Comparison of ENCODE assay signal across 7 cellular contexts in genomic region chr7:113085781-113086390, GRCh38. TPM values are rescaled to one million over a fixed set of nuclear protein-coding genes. Genes with fewer than 3 reads are reported as not detected.
DNase-seq lines count a peak whose midpoint lies in the region; ATAC-seq and TF ChIP-seq lines count a peak whose summit lies in the region.

No MANE protein-coding gene starts in this region.

- H3K36me3 ChIP-seq in lower lobe of right lung = no peaks in the 10 kb centered on the region

- peaks cover 9% of the 10 kb centered on the region for H3K27me3 ChIP-seq in lower lobe of right lung (ENCODE audit: low read depth)

- no peaks in the 10 kb centered on the region for H3K4me1 ChIP-seq in lower lobe of right lung

- ATAC-seq in GM19452 (IDR thresholded peaks at IDR 0.05; ENCODE audit: unreplicated experiment) (peak; percentile 6), lower lobe of right lung (peak; percentile 20 to 46), HG03521 (IDR thresholded peaks at IDR 0.05; ENCODE audit: unreplicated experiment) (no peak)

- no peaks in the 10 kb centered on the region for H3K9me3 ChIP-seq in lower lobe of right lung

- no peak for TF ChIP-seq CTCF in astrocyte of the cerebellum (IDR thresholded peaks at IDR 0.05; ENCODE audit: low read depth, low read length, missing control alignments)
- TF ChIP-seq CTCF in lower lobe of right lung (IDR thresholded peaks at IDR 0.05) = no peak

- in situ Hi-C loops in astrocyte of the cerebellum (cut with HindIII; ENCODE audit: low sequenced_read_pairs) = no loop called here

- H3K4me3 ChIP-seq in astrocyte of the cerebellum (ENCODE audit: low read depth, low read length) (peak overlapping the region; percentile 54), lower lobe of right lung (peak overlapping the region; percentile 55)

- no peak overlapping the region for H3K27ac ChIP-seq in lower lobe of right lung

- DNase-seq in M059J (ENCODE audit: low read depth) (peak; percentile 26), astrocyte of the cerebellum (ENCODE audit: low read depth) (no peak), lower lobe of right lung (no peak), posterior vena cava (ENCODE audit: low spot score) (no peak), NCI-H2196 (lab: John Stamatoyannopoulos, UW; ENCODE audit: unreplicated experiment) (no peak)

- intact Hi-C loops in lower lobe of right lung (cut with DNase I) (no loop called here), posterior vena cava (cut with DNase I) (no loop called here)

RNA-seq across cellular contexts. Expression of gene GPR85, which starts 0.7 kb away (rescaled TPM):
- total RNA-seq in M059J (2014; rRNA removed; shearing (Covaris generic)) = 0.15 and 0.59 TPM in 2 replicates
- 4.5 TPM for total RNA-seq in lower lobe of right lung
- total RNA-seq in posterior vena cava = 1 to 10 TPM in 1 of 2 donors, under 1 TPM in 1; 0.24 to 1.2 TPM

RNA-seq across cellular contexts. Expression of gene SMIM30, which starts 32.5 kb away (rescaled TPM):
- 109 and 149 TPM in 2 replicates for total RNA-seq in M059J (2014; rRNA removed; shearing (Covaris generic))
- 55.6 TPM for total RNA-seq in lower lobe of right lung
- 10 to 100 TPM; 47.9 TPM for total RNA-seq in posterior vena cava
